Comparison of ENCODE assay signal across 8 cellular contexts in the genomic region with DNA sequence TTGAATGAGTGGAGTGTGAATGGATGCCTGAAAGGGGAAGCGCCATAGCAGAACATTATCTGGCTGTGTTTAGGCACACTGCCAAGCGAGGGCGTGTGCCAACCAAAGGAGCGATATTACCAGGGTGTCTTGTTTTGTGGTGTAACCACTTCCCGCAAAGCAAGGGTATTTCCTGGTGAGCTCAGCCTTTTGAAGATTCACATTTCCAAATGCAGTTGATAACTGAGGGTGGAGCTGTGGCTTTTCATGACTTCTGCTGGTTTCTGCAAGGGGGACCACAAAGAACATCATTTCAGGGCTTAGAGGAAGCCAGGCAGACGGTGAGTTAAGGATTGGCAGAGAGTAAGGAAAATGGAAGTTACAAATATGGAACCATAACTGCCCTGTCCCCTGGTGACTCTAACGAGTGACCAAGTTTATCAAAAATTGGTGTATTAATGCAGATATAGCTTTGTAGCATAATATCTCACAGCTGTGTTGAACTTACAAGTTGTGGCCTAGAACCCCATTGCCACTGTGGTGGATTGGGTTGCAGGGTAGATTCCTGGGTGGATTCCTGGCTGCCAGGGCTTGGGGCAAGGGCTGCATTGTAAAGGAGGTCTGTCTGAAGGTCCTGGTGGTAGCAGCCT.
DNase-seq lines count a peak whose midpoint lies in the region; ATAC-seq and TF ChIP-seq lines count a peak whose summit lies in the region.

No MANE protein-coding gene starts in this region.

- H3K4me3 ChIP-seq in heart left ventricle = no peak overlapping the region

- H3K9me3 ChIP-seq in heart left ventricle = peaks cover 0 to 7% (median 0%) of the 10 kb centered on the region in 12 donors

- peaks cover 0 to 44% (median 33%) of the 10 kb centered on the region in 12 donors for H3K4me1 ChIP-seq in heart left ventricle

- TF ChIP-seq CTCF in heart left ventricle (IDR thresholded peaks at IDR 0.05) = no peak

- intact Hi-C loops in heart left ventricle (cut with DNase I) = no loop called here

- peaks cover 0 to 34% (median 0%) of the 10 kb centered on the region in 9 donors for H3K27me3 ChIP-seq in heart left ventricle

- TF ChIP-seq POLR2A in heart left ventricle (IDR thresholded peaks at IDR 0.05) = no peak

- 34 to 63% (median 49%) methylated on average over 7 of the region's 7 CpGs for WGBS in heart left ventricle, 4 donors

- DNase-seq in HS-27A (ENCODE audit: low read depth) (peak; percentile 80), SHP77 treated with DMSO at 0.1 percent for 48 hours (lab: John Stamatoyannopoulos, UW) (peak; percentile 18), heart left ventricle (peak; percentile 63 to 80 (median 73)), D341Med (ENCODE audit: low spot score) (no peak)
- peak; percentile 82 for DNase-seq in activated effector memory CD4-positive, alpha-beta T cell treated with Interleukin-2 at 50 U/mL for 16 hours
- DNase-seq in stimulated activated CD4-positive, alpha-beta T cell treated with anti-CD3 and anti-CD28 coated beads, Interleukin-4, amount 100 ng/mL, for 24 hours = peak; percentile 85

- H3K36me3 ChIP-seq in heart left ventricle = no peaks in the 10 kb centered on the region

- ATAC-seq in GM18868 (IDR thresholded peaks at IDR 0.05; ENCODE audit: unreplicated experiment) = peak; percentile 81
- ATAC-seq in heart left ventricle = peak; percentile 33 to 82 (median 76)
- no peak for ATAC-seq in GM18519 (IDR thresholded peaks at IDR 0.05; ENCODE audit: low FRiP score, unreplicated experiment)

- peak overlapping the region in 6 of 12 donors; percentile 43 to 65 (median 54) for H3K27ac ChIP-seq in heart left ventricle
